ENCODE assay signal across 23 cellular contexts in the genomic region with DNA sequence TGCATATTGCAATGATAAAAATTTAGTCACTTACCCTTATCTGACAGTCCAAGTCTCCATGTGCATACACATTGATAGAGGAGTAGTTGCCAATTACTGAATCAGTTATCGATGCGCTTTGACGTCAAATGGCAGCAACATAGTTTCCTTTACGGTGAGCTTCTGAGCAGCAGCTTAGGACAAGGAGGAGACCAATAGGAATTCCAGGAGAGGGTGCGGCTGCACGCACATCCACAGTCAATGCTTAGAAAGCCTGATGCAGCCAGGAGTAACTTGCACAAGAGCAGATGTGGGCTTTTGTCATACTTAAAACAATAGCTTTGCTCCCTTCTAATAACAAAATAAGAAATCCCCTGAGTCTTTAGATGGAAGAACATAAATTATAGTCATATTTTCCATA.
DNase-seq lines count a peak whose midpoint lies in the region; ATAC-seq, FAIRE-seq and TF ChIP-seq lines count a peak whose summit lies in the region.
"Had no signal": no experiment of that assay in that cellular context is flagged by ENCODE, and none has a peak within 500 bp of the region (broad histone marks: within the 10 kb centered on the region; RNA-seq: fewer than 3 reads in every experiment).

No MANE protein-coding gene starts in this region.

- H3K4me3 ChIP-seq in AG04450 (ENCODE audit: low read depth, low read length) (no peak overlapping the region), mammary epithelial cell (replicated peaks in 1 of 3; ENCODE audit: insufficient read depth in 1 of 3, low read depth in 2 of 3, low read length in 3 of 3) (no peak overlapping the region), keratinocyte (ENCODE audit: control insufficient read depth in 2 of 3, extremely low read depth in 1 of 3, insufficient read depth in 2 of 3, low read depth in 1 of 3, low read length in 3 of 3) (no peak overlapping the region), right cardiac atrium (ENCODE audit: low read length) (no peak overlapping the region)
- H3K4me3 ChIP-seq: ascending aorta, GM12878, heart right ventricle had no signal

- CTCF ChIA-PET in AG04450 (lab: Charles Lee) (no interaction called here), mammary epithelial cell (lab: Charles Lee; ENCODE audit: low non-redundant PET) (no interaction called here)

- H4K20me1 ChIP-seq in mammary epithelial cell (ENCODE audit: insufficient read depth, low read length) (no peaks in the 10 kb centered on the region), keratinocyte (ENCODE audit: control insufficient read depth, extremely low read depth, insufficient read depth, low read length) (no peaks in the 10 kb centered on the region)

- H3K36me3 Mint-ChIP-seq in HFFc6 (ENCODE audit: low read depth): no peaks in the 10 kb centered on the region
- H3K36me3 Mint-ChIP-seq: mesothelial cell of epicardium had no signal

- peak overlapping the region; percentile 84 for H3K27ac Mint-ChIP-seq in HFFc6
- H3K27ac Mint-ChIP-seq: mesothelial cell of epicardium had no signal

- intact Hi-C loops in mammary epithelial cell (cut with micrococcal nuclease): no loop called here
- intact Hi-C loops in right cardiac atrium (cut with DNase I): no loop called here

- TF ChIP-seq CTCF in AG04450 (IDR thresholded peaks at IDR 0.05; ENCODE audit: low read depth, low read length) (no peak), HFFc6 (IDR thresholded peaks at IDR 0.05) (no peak), mammary epithelial cell (conservative IDR thresholded peaks at IDR 0.05 in 1 of 2, IDR thresholded peaks at IDR 0.05 in 1 of 2; ENCODE audit: extremely low read depth in 1 of 2, insufficient read depth in 1 of 2, low read depth in 1 of 2, low read length in 2 of 2) (no peak), keratinocyte (optimal IDR thresholded peaks at IDR 0.05 in 1 of 3, IDR thresholded peaks at IDR 0.05 in 1 of 3, conservative IDR thresholded peaks at IDR 0.05 in 1 of 3; ENCODE audit: extremely low read depth in 1 of 3, insufficient read depth in 2 of 3, low read length in 3 of 3) (no peak)

- peaks cover 3% of the 10 kb centered on the region; the same call in 1 of the 2 replicates for H3K9me3 ChIP-seq in AG04450 (ENCODE audit: control insufficient read depth, insufficient read depth, low read length)
- H3K9me3 ChIP-seq in mammary epithelial cell (replicated peaks; ENCODE audit: insufficient read depth, low read length): peaks cover 2% of the 10 kb centered on the region
- no peaks in the 10 kb centered on the region for H3K9me3 ChIP-seq in keratinocyte (ENCODE audit: control insufficient read depth, low read depth, low read length)
- no peaks in the 10 kb centered on the region for H3K9me3 ChIP-seq in right cardiac atrium (ENCODE audit: control insufficient read depth, low read length)
- H3K9me3 ChIP-seq: ascending aorta, heart right ventricle had no signal

- no TSS peak for BruUV-seq in mammary epithelial cell (replicated peaks; lab: Mats Ljungman, UMichigan)

- H3K4me1 ChIP-seq in mammary epithelial cell (ENCODE audit: insufficient read depth, low read length) (peaks cover 26% of the 10 kb centered on the region), keratinocyte (ENCODE audit: control insufficient read depth, extremely low read depth, insufficient read depth, low read length) (peaks cover 16% of the 10 kb centered on the region), right cardiac atrium (ENCODE audit: control insufficient read depth, insufficient read depth, low read length) (peaks cover 1% of the 10 kb centered on the region)

- H3K4me2 ChIP-seq in mammary epithelial cell (ENCODE audit: insufficient read depth, low read depth, low read length) (peak overlapping the region; percentile 52), keratinocyte (ENCODE audit: control insufficient read depth, extremely low read depth, insufficient read depth, low read depth, low read length) (no peak overlapping the region)

- no peak for ATAC-seq in right cardiac atrium
- ATAC-seq: heart right ventricle had no signal

- H3K4me3 Mint-ChIP-seq in HFFc6: peak overlapping the region; percentile 71; the same call in 1 of the 2 replicates
- H3K4me3 Mint-ChIP-seq: mesothelial cell of epicardium had no signal

- H3K27me3 ChIP-seq in AG04450 (ENCODE audit: control insufficient read depth, insufficient read depth, low read length) (no peaks in the 10 kb centered on the region), mammary epithelial cell (ENCODE audit: insufficient read depth, low read length) (no peaks in the 10 kb centered on the region), keratinocyte (ENCODE audit: control insufficient read depth, extremely low read depth, insufficient read depth, low read length) (no peaks in the 10 kb centered on the region), right cardiac atrium (ENCODE audit: control insufficient read depth, insufficient read depth) (no peaks in the 10 kb centered on the region)
- H3K27me3 ChIP-seq: ascending aorta, heart right ventricle had no signal

- H3K79me2 ChIP-seq in mammary epithelial cell (ENCODE audit: insufficient read depth, low read length): no peaks in the 10 kb centered on the region
- no peaks in the 10 kb centered on the region for H3K79me2 ChIP-seq in keratinocyte (ENCODE audit: control insufficient read depth, insufficient read depth, low read length)

- H3K27me3 Mint-ChIP-seq in HFFc6 (ENCODE audit: insufficient read depth): no peaks in the 10 kb centered on the region; the same call in 1 of the 2 replicates

- dilution Hi-C loops in mammary epithelial cell (cut with HindIII; ENCODE audit: low sequenced_read_pairs): no loop called here
- dilution Hi-C loops in keratinocyte (cut with MboI; ENCODE audit: extremely low pct_ligation_motif_present, low sequenced_read_pairs): no loop called here

- in situ Hi-C loops in mammary epithelial cell (cut with MboI; ENCODE audit: low sequenced_read_pairs in 2 of 2): no loop called here

- 82% methylated on average over 5 of the region's 6 CpGs for WGBS in mammary epithelial cell (ENCODE audit: low coverage, missing lambda C conversion rate)
- 63% methylated on average over 6 of the region's 6 CpGs for WGBS in right cardiac atrium

- no peak for FAIRE-seq in keratinocyte (lab: Jason Lieb, UNC)
- FAIRE-seq: GM12878, islet of Langerhans had no signal

- H3K27ac ChIP-seq in AG04450 (ENCODE audit: low read depth, low read length): peak overlapping the region; percentile 53
- peak overlapping the region; percentile 93 for H3K27ac ChIP-seq in mammary epithelial cell (ENCODE audit: insufficient read depth, low read depth, low read length)
- peak overlapping the region; percentile 45 for H3K27ac ChIP-seq in keratinocyte (ENCODE audit: control insufficient read depth, insufficient read depth, low read length)
- H3K27ac ChIP-seq in right cardiac atrium (ENCODE audit: low read length): no peak overlapping the region
- H3K27ac ChIP-seq in caudate nucleus (ENCODE audit: low read depth, low read length): no peak overlapping the region

- no peak for DNase-seq in AG04450 (ENCODE audit: low read depth, low spot score)
- DNase-seq in HFFc6: no peak
- DNase-seq in mammary epithelial cell: peak; percentile 61
- peak; percentile 23 for DNase-seq in keratinocyte (ENCODE audit: low read depth, low spot score)
- DNase-seq in DMS114 treated with DMSO at 0.1 percent for 48 hours (lab: John Stamatoyannopoulos, UW; ENCODE audit: unreplicated experiment): no peak
- no peak for DNase-seq in right cardiac atrium
- DNase-seq in caudate nucleus (lab: John Stamatoyannopoulos, UW): no peak
- no peak for DNase-seq in amygdala (lab: John Stamatoyannopoulos, UW)
- DNase-seq: ACHN; activated CD4-positive, alpha-beta T cell treated with anti-CD3 and anti-CD28 coated beads for 1 hour; activated CD8-positive, alpha-beta memory T cell treated with anti-CD3 and anti-CD28 coated beads, Interleukin-2, amount 50 U/mL, for 4 hours; dermis blood vessel endothelial cell; heart right ventricle; NCI-H2029; NCI-H510A; retina; SHP77; stimulated activated CD4-positive, alpha-beta T cell treated with anti-CD3 and anti-CD28 coated beads, Interleukin-1b, Interleukin-23, amount 100 ng/mL, for 48 hours; T-helper 2 cell had no signal

- H3K36me3 ChIP-seq in mammary epithelial cell (ENCODE audit: insufficient read depth, low read length): no peaks in the 10 kb centered on the region
- H3K36me3 ChIP-seq in keratinocyte (ENCODE audit: control insufficient read depth in 2 of 2, extremely low read depth in 1 of 2, insufficient read depth in 2 of 2, low read length in 2 of 2): no peaks in the 10 kb centered on the region
- H3K36me3 ChIP-seq: ascending aorta, heart right ventricle had no signal

- no peaks in the 10 kb centered on the region for H3K9me1 ChIP-seq in keratinocyte (ENCODE audit: control insufficient read depth, extremely low read depth, insufficient read depth, low read length)

- peak overlapping the region; percentile 67 for H2AFZ ChIP-seq in mammary epithelial cell (ENCODE audit: low read depth, low read length)
- H2AFZ ChIP-seq in keratinocyte (ENCODE audit: control insufficient read depth, low read length): no peak overlapping the region

- H3K4me1 Mint-ChIP-seq in HFFc6 (ENCODE audit: low read depth): peaks cover 73% of the 10 kb centered on the region

- POLR2A ChIA-PET in AG04450 (lab: Yijun Ruan, JAX): no interaction called here

- H3K9ac ChIP-seq in mammary epithelial cell (ENCODE audit: insufficient read depth, low read length): peak overlapping the region; percentile 57
- H3K9ac ChIP-seq in keratinocyte (ENCODE audit: control insufficient read depth, extremely low read depth, insufficient read depth, low read length): no peak overlapping the region

- no peaks in the 10 kb centered on the region; the same call in 1 of the 2 replicates for H3K9me3 Mint-ChIP-seq in HFFc6

Comparison
In these comparisons a context has a peak if more than half of its experiments do, and no peak if none do; other contexts are left out.
1. DNase-seq: peak in mammary epithelial cell (single experiment) and keratinocyte (single experiment); none in AG04450 (single experiment), HFFc6 (single experiment), DMS114 treated with DMSO at 0.1 percent for 48 hours (single experiment), right cardiac atrium (0 of 3), caudate nucleus (0 of 61) and amygdala (0 of 56).
2. H3K27ac ChIP-seq: peak in AG04450 (single experiment), mammary epithelial cell (single experiment) and keratinocyte (single experiment); none in right cardiac atrium (single experiment) and caudate nucleus (single experiment).